22 cellular contexts compared by ENCODE assay signal in the genomic region with DNA sequence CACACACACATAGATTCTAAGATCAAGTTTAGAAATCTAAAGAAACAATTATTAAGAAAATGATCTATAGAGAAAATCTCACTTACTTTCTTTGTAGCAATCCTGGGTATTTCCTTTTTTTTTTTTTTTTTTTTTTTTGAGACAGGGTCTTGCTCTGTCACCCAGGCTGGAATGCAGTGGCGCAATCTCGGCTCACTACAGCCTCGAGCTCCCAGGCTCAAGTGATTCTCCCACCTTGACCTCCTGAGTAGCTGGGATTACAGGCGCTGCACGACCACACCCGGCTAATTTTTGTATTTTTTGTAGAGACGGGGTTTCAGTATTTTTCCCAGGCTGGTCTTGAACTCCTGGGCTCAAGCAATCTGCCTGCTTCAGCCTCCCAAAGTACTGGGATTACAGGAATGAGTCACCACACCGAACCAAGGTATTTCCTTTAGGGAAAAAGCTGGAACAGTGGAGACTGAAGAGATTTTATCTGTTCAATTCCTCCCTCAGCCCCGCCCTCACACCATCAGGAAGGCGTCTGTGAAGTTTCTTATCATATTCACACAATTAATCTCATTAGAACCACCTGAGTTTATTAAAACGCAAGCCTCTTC. TPM values are rescaled to one million over a fixed set of nuclear protein-coding genes. Genes with fewer than 3 reads are reported as not detected.
DNase-seq lines count a peak whose midpoint lies in the region; ATAC-seq and TF ChIP-seq lines count a peak whose summit lies in the region.
"Had no signal": no experiment of that assay in that cellular context is flagged by ENCODE, and none has a peak within 500 bp of the region (broad histone marks: within the 10 kb centered on the region; RNA-seq: fewer than 3 reads in every experiment).

A gene with protein sequence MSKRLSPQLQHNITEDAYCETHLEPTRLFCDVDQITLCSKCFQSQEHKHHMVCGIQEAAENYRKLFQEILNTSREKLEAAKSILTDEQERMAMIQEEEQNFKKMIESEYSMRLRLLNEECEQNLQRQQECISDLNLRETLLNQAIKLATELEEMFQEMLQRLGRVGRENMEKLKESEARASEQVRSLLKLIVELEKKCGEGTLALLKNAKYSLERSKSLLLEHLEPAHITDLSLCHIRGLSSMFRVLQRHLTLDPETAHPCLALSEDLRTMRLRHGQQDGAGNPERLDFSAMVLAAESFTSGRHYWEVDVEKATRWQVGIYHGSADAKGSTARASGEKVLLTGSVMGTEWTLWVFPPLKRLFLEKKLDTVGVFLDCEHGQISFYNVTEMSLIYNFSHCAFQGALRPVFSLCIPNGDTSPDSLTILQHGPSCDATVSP (minus strand): TSS at position 447 of the 599 bp plus-strand sequence. CDS start 4,235 bp downstream, outside the sequence.

- TF ChIP-seq CTCF in MCF 10A (IDR thresholded peaks at IDR 0.05; ENCODE audit: unreplicated experiment): no peak
- TF ChIP-seq CTCF in breast epithelium (IDR thresholded peaks at IDR 0.05): no peak
- no peak for TF ChIP-seq CTCF in RWPE2 (IDR thresholded peaks at IDR 0.05; ENCODE audit: poor library complexity, severe bottlenecking)
- no peak for TF ChIP-seq CTCF in type B pancreatic cell (conservative IDR thresholded peaks at IDR 0.05)

- no peak for TF ChIP-seq POLR2A in breast epithelium (IDR thresholded peaks at IDR 0.05)

- H3K27me3 Mint-ChIP-seq in MCF 10A (ENCODE audit: insufficient read depth, unreplicated experiment) (no peaks in the 10 kb centered on the region), type B pancreatic cell (no peaks in the 10 kb centered on the region)
- no peaks in the 10 kb centered on the region for H3K27me3 Mint-ChIP-seq in stimulated activated memory B cell treated with anti-CD40 and anti-IgM and Interleukin-4, amounts not matched to agents 10 μg/mL and 1 μg/mL and 100 μg/mL, for 72 hours

- H3K36me3 Mint-ChIP-seq in MCF 10A (ENCODE audit: insufficient read depth, unreplicated experiment) (peaks cover 10% of the 10 kb centered on the region), type B pancreatic cell (peaks cover 3% of the 10 kb centered on the region)
- H3K36me3 Mint-ChIP-seq in stimulated activated memory B cell treated with anti-CD40 and anti-IgM and Interleukin-4, amounts not matched to agents 10 μg/mL and 1 μg/mL and 100 μg/mL, for 72 hours: no peaks in the 10 kb centered on the region

- no peaks in the 10 kb centered on the region for H3K4me1 ChIP-seq in breast epithelium
- H3K4me1 ChIP-seq in RWPE2 (ENCODE audit: insufficient read depth, poor library complexity, severe bottlenecking): peaks cover 48% of the 10 kb centered on the region
- H3K4me1 ChIP-seq: BLaER1 treated with 17β-estradiol and CSF1 and Interleukin-3, amounts not matched to agents 10 nM and 100 nM; transverse colon had no signal

- H3K36me3 ChIP-seq in breast epithelium: no peaks in the 10 kb centered on the region
- H3K36me3 ChIP-seq in RWPE2 (ENCODE audit: low read depth): no peaks in the 10 kb centered on the region
- H3K36me3 ChIP-seq: BLaER1 treated with 17β-estradiol and CSF1 and Interleukin-3, amounts not matched to agents 10 nM and 100 nM; transverse colon had no signal

- H3K4me1 Mint-ChIP-seq in MCF 10A (ENCODE audit: insufficient read depth, unreplicated experiment) (peaks cover 44% of the 10 kb centered on the region), type B pancreatic cell (ENCODE audit: unreplicated experiment) (peaks cover 12% of the 10 kb centered on the region)
- H3K4me1 Mint-ChIP-seq in stimulated activated memory B cell treated with anti-CD40 and anti-IgM and Interleukin-4, amounts not matched to agents 10 μg/mL and 1 μg/mL and 100 μg/mL, for 72 hours: no peaks in the 10 kb centered on the region

- DNase-seq in MCF 10A (ENCODE audit: unreplicated experiment): peak; percentile 62
- no peak for DNase-seq in breast epithelium (ENCODE audit: low spot score in 2 of 2)
- no peak for DNase-seq in RWPE2 (ENCODE audit: low spot score)
- DNase-seq in type B pancreatic cell (ENCODE audit: extremely low spot score, unreplicated experiment): no peak
- no peak for DNase-seq in AG08396 (ENCODE audit: low spot score)
- DNase-seq in occipital lobe (lab: John Stamatoyannopoulos, UW): no peak
- DNase-seq: activated effector memory CD4-positive, alpha-beta T cell treated with anti-CD3 and anti-CD28 coated beads, Interleukin-2, amount 50 U/mL, for 16 hours; DMS53; midbrain; NCI-H187 treated with DMSO at 0.1 percent for 48 hours; NCI-H526 treated with DMSO at 0.1 percent for 48 hours; stimulated activated naive CD4-positive, alpha-beta T cell; transverse colon had no signal

- CTCF ChIA-PET in MCF 10A (lab: Yijun Ruan, JAX): interaction anchor here (0.5 to 0.9 kb wide), 2 partner anchors 115 to 469 kb away, joined by 4 read pairs; no protein-coding TSS in a partner anchor

- ATAC-seq in RWPE2 (ENCODE audit: low read depth): 0 out of 3 replicates have a peak, but pooled peaks have one; percentile 16
- no peak for ATAC-seq in stimulated activated memory B cell treated with anti-CD40 and anti-IgM and Interleukin-4, amounts not matched to agents 10 μg/mL and 1 μg/mL and 100 μg/mL, for 72 hours
- ATAC-seq: activated CD4-positive, CD25-positive, alpha-beta regulatory T cell treated with anti-CD3 and anti-CD28 coated beads, Interleukin-2, amount 50 U/mL, for 24 hours had no signal

- H3K9me3 ChIP-seq in breast epithelium: no peaks in the 10 kb centered on the region
- no peaks in the 10 kb centered on the region for H3K9me3 ChIP-seq in RWPE2 (ENCODE audit: severe bottlenecking)
- H3K9me3 ChIP-seq: transverse colon had no signal

- H3K4me3 Mint-ChIP-seq in MCF 10A (ENCODE audit: unreplicated experiment): peak within 1 kb of the TSS; percentile 57
- H3K4me3 Mint-ChIP-seq in type B pancreatic cell: peak within 1 kb of the TSS; percentile 19
- H3K4me3 Mint-ChIP-seq in stimulated activated memory B cell treated with anti-CD40 and anti-IgM and Interleukin-4, amounts not matched to agents 10 μg/mL and 1 μg/mL and 100 μg/mL, for 72 hours: no peak within 1 kb of the TSS
- H3K4me3 Mint-ChIP-seq: T-helper 2 cell treated with Interferon-gamma antibody and Interleukin-4, amounts not matched to agents 5 μg/mL and 100 μg/mL, for 36 hours had no signal

- H3K27ac ChIP-seq in breast epithelium: no peak within 1 kb of the TSS
- peak within 1 kb of the TSS; percentile 76 for H3K27ac ChIP-seq in RWPE2 (ENCODE audit: poor library complexity, severe bottlenecking)
- H3K27ac ChIP-seq: 22Rv1; BLaER1 treated with 17β-estradiol and CSF1 and Interleukin-3, amounts not matched to agents 10 nM and 100 nM; transverse colon had no signal

- H3K4me3 ChIP-seq in breast epithelium (no peak within 1 kb of the TSS), RWPE2 (ENCODE audit: severe bottlenecking) (peak within 1 kb of the TSS; percentile 7), iPS-11a (ENCODE audit: low read depth, low read length) (peak within 1 kb of the TSS; percentile 35)
- H3K4me3 ChIP-seq: BLaER1 treated with 17β-estradiol and CSF1 and Interleukin-3, amounts not matched to agents 10 nM and 100 nM; transverse colon had no signal

- intact Hi-C loops in MCF 10A (cut with micrococcal nuclease): loop anchor here (5.0 to 10.0 kb wide), 2 partner anchors 87 to 1016 kb away; no protein-coding TSS in a partner anchor
- intact Hi-C loops in breast epithelium (cut with DNase I; ENCODE audit: low total_unique reads): no loop called here

- no TSS peak for BruUV-seq in MCF 10A (replicated peaks; lab: Mats Ljungman, UMichigan)

- no peaks in the 10 kb centered on the region for H3K9me3 Mint-ChIP-seq in MCF 10A (ENCODE audit: unreplicated experiment)
- H3K9me3 Mint-ChIP-seq in type B pancreatic cell: peaks cover 8% of the 10 kb centered on the region
- H3K9me3 Mint-ChIP-seq in stimulated activated memory B cell treated with anti-CD40 and anti-IgM and Interleukin-4, amounts not matched to agents 10 μg/mL and 1 μg/mL and 100 μg/mL, for 72 hours: peaks cover 11% of the 10 kb centered on the region

- no peaks in the 10 kb centered on the region for H3K27me3 ChIP-seq in breast epithelium
- H3K27me3 ChIP-seq in RWPE2 (ENCODE audit: insufficient read depth, poor library complexity, severe bottlenecking): no peaks in the 10 kb centered on the region
- H3K27me3 ChIP-seq: BLaER1 treated with 17β-estradiol and CSF1 and Interleukin-3, amounts not matched to agents 10 nM and 100 nM; transverse colon had no signal

- POLR2A ChIA-PET in MCF 10A (lab: Yijun Ruan, JAX): interaction anchor here (0.6 to 1.1 kb wide), 3 partner anchors 72 to 1791 kb away, joined by 3 read pairs; no protein-coding TSS in a partner anchor

- H3K27ac Mint-ChIP-seq in MCF 10A (ENCODE audit: low read depth, unreplicated experiment) (peak within 1 kb of the TSS; percentile 86), type B pancreatic cell (peak within 1 kb of the TSS; percentile 87)
- H3K27ac Mint-ChIP-seq in stimulated activated memory B cell treated with anti-CD40 and anti-IgM and Interleukin-4, amounts not matched to agents 10 μg/mL and 1 μg/mL and 100 μg/mL, for 72 hours: no peak within 1 kb of the TSS
- H3K27ac Mint-ChIP-seq: T-helper 2 cell treated with Interferon-gamma antibody and Interleukin-4, amounts not matched to agents 5 μg/mL and 100 μg/mL, for 36 hours had no signal

RNA-seq across cellular contexts. Expression of the gene that starts here (rescaled TPM):
- 4.9 and 6.7 TPM in 2 replicates for total RNA-seq in MCF 10A (2022)
- total RNA-seq in breast epithelium: not detected
- total RNA-seq in type B pancreatic cell (ENCODE audit: low replicate concordance): 0.24 and 3.4 TPM in 2 replicates
- total RNA-seq in occipital lobe: not detected
- total RNA-seq: epithelial cell of proximal tubule, HT-29, SK-MEL-5, transverse colon had no signal

Comparison
In these comparisons a context has a peak if more than half of its experiments do, and no peak if none do; other contexts are left out.
1. H3K4me3 ChIP-seq: peak in RWPE2 (single experiment) and iPS-11a (single experiment); none in breast epithelium (0 of 3).